10 cellular contexts compared by ENCODE assay signal in the genomic region with DNA sequence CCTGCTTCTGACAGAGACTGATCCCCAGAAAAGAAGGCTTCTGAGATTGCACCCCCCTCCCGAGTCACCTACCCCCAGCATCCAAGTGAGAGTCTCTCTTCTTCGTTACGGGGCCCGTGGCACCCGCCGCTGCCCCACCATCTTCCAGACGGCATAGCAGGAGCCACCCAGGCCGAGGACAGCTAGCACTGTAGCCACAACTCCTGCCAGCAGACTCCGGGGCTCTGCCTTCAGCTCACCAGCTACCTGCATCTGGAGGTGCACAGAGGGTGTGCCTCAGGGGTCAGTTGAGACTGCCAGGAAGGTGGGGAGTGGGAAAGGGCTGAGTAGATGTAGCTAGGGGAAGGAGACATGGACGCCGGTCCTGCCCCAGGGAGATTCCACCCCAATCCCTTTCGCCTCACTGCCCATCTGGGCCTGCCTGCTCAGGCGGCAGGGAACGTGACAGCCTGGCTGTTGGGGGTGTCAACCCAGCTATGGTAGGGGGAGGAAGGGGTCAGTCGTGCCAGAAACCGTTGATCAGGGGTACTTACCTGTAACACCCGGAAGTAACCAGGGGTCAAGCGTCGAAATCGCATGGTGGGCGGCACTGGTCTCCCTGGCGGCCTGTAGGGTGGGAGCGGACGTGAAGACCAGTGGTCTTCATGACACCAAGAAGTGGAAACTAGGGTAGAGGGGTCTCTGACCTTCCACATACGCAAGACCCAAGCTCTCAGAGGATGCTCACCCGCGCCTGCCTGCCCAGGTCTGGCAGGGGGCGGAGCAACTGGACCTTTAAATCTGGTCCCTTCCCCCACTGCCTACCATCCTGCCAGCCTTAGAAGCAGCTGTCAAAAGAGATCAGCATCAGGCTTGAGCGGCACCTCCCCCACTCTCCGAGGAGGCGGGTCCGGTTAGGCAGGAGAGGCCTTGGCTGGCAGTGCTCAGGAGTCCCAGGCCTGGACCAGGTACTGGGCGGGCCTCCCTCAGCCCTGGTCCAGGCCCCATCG. TPM values are rescaled to one million over a fixed set of nuclear protein-coding genes. Genes with fewer than 3 reads are reported as not detected.
DNase-seq lines count a peak whose midpoint lies in the region; ATAC-seq and TF ChIP-seq lines count a peak whose summit lies in the region.
"Had no signal": no experiment of that assay in that cellular context is flagged by ENCODE, and none has a peak within 500 bp of the region (broad histone marks: within the 10 kb centered on the region; RNA-seq: fewer than 3 reads in every experiment).

A gene (minus strand): TSS at position 749 of the 989 bp plus-strand sequence. CDS start 171 bp downstream, at position 578.

- H3K9me3 Mint-ChIP-seq in CD4-positive, alpha-beta T cell, result no peaks in the 10 kb centered on the region
- H3K9me3 Mint-ChIP-seq in chondrocyte (ENCODE audit: low read depth), result no peaks in the 10 kb centered on the region
- no peaks in the 10 kb centered on the region for H3K9me3 Mint-ChIP-seq in nephron progenitor cell

- ATAC-seq in CD4-positive, alpha-beta T cell (ENCODE audit: poor library complexity), result no peak

- CTCF ChIA-PET in CD4-positive, alpha-beta T cell (lab: Charles Lee), result interaction anchor here (0.8 to 3.2 kb wide), 3 partner anchors 63 to 66 kb away, joined by 4 to 50 read pairs (median 13); a partner anchor contains a TSS

- H3K27me3 ChIP-seq in CD4-positive, alpha-beta T cell (ENCODE audit: control insufficient read depth, insufficient read depth, low read length), result no peaks in the 10 kb centered on the region
- no peaks in the 10 kb centered on the region for H3K27me3 ChIP-seq in Karpas-422 (ENCODE audit: low read length)

- peaks cover 15% of the 10 kb centered on the region for H3K4me1 ChIP-seq in Karpas-422 (ENCODE audit: low read length)

- peaks cover 18% of the 10 kb centered on the region for H3K79me2 ChIP-seq in Karpas-422 (ENCODE audit: low read length)

- H3K4me1 Mint-ChIP-seq in CD4-positive, alpha-beta T cell (ENCODE audit: low read depth), result peaks cover 12% of the 10 kb centered on the region
- H3K4me1 Mint-ChIP-seq in chondrocyte (ENCODE audit: low read depth), result peaks cover 11% of the 10 kb centered on the region
- peaks cover 42% of the 10 kb centered on the region for H3K4me1 Mint-ChIP-seq in nephron progenitor cell

- no peaks in the 10 kb centered on the region; the same call in 1 of the 2 replicates for H4K20me1 ChIP-seq in Karpas-422 (ENCODE audit: insufficient read depth, low read depth, low read length)

- H3K4me3 Mint-ChIP-seq in CD4-positive, alpha-beta T cell, result peak within 1 kb of the TSS; percentile 90
- H3K4me3 Mint-ChIP-seq in chondrocyte (ENCODE audit: unreplicated experiment), result peak within 1 kb of the TSS; percentile 88
- H3K4me3 Mint-ChIP-seq in nephron progenitor cell, result peak within 1 kb of the TSS; percentile 89

- peak within 1 kb of the TSS; percentile 61 for H3K27ac Mint-ChIP-seq in CD4-positive, alpha-beta T cell
- H3K27ac Mint-ChIP-seq in chondrocyte (ENCODE audit: unreplicated experiment), result no peak within 1 kb of the TSS
- no peak within 1 kb of the TSS for H3K27ac Mint-ChIP-seq in nephron progenitor cell

- no peaks in the 10 kb centered on the region for H3K27me3 Mint-ChIP-seq in CD4-positive, alpha-beta T cell
- H3K27me3 Mint-ChIP-seq in chondrocyte (ENCODE audit: low read depth), result no peaks in the 10 kb centered on the region
- peaks cover 10% of the 10 kb centered on the region for H3K27me3 Mint-ChIP-seq in nephron progenitor cell (ENCODE audit: low read depth, poor library complexity)

- intact Hi-C loops in CD4-positive, alpha-beta T cell (cut with DNase I, micrococcal nuclease), result no loop called here

- POLR2A ChIA-PET in CD4-positive, alpha-beta T cell (lab: Charles Lee), result interaction anchor here (1.2 to 1.8 kb wide), 2 partner anchors 63 to 67 kb away, joined by 4 to 7 read pairs; a partner anchor contains a TSS

- H3K4me2 ChIP-seq in Karpas-422 (ENCODE audit: low read depth, low read length, poor library complexity, severe bottlenecking), result peak within 1 kb of the TSS; percentile 91

- no peak for DNase-seq in CD4-positive, alpha-beta T cell
- DNase-seq in Karpas-422, result no peak
- no peak for DNase-seq in chondrocyte (ENCODE audit: low spot score)
- DNase-seq in nephron progenitor cell, result no peak
- DNase-seq in NCI-H748 treated with DMSO at 0.1 percent for 48 hours (lab: John Stamatoyannopoulos, UW), result no peak
- no peak for DNase-seq in NCI-H1694 (lab: John Stamatoyannopoulos, UW)
- no peak for DNase-seq in GM13977 (ENCODE audit: low spot score)
- DNase-seq in AG08396 (ENCODE audit: low spot score), result no peak
- DNase-seq: NCI-H1417 treated with DMSO at 0.1 percent for 48 hours had no signal

- peak within 1 kb of the TSS; percentile 99 for H3K4me3 ChIP-seq in Karpas-422 (ENCODE audit: low read length)

- H3K27ac ChIP-seq in CD4-positive, alpha-beta T cell (ENCODE audit: low read depth, low read length), result no peak within 1 kb of the TSS
- peak within 1 kb of the TSS; percentile 46 for H3K27ac ChIP-seq in Karpas-422 (ENCODE audit: low read length)
- H3K27ac ChIP-seq: neutrophil had no signal

- in situ Hi-C loops in GM13977 (cut with MboI; ENCODE audit: low pct_unique_long_range_greater_than_20kb, low sequenced_read_pairs, unreplicated experiment), result no loop called here

- no peak within 1 kb of the TSS for H2AFZ ChIP-seq in Karpas-422 (ENCODE audit: low read length)

- TF ChIP-seq CTCF in CD4-positive, alpha-beta T cell (IDR thresholded peaks at IDR 0.05), result no peak
- no peak for TF ChIP-seq CTCF in chondrocyte (IDR thresholded peaks at IDR 0.05)
- TF ChIP-seq CTCF in nephron progenitor cell (IDR thresholded peaks at IDR 0.05), result no peak
- TF ChIP-seq CTCF in GM13977 (IDR thresholded peaks at IDR 0.05; ENCODE audit: extremely low read depth, insufficient read depth, missing control alignments), result no peak

- H3K9ac ChIP-seq in Karpas-422 (ENCODE audit: low read length), result peak within 1 kb of the TSS; percentile 97

- H3K9me2 ChIP-seq in Karpas-422 (replicated peaks; ENCODE audit: insufficient read depth, low read length), result no peaks in the 10 kb centered on the region

- no peaks in the 10 kb centered on the region for H3K9me3 ChIP-seq in CD4-positive, alpha-beta T cell (ENCODE audit: control insufficient read depth, low read length)
- no peaks in the 10 kb centered on the region for H3K9me3 ChIP-seq in Karpas-422 (ENCODE audit: low read length)
- H3K9me3 ChIP-seq: neutrophil had no signal

- no peaks in the 10 kb centered on the region for H3K36me3 Mint-ChIP-seq in CD4-positive, alpha-beta T cell (ENCODE audit: low read depth)
- H3K36me3 Mint-ChIP-seq in chondrocyte (ENCODE audit: low read depth), result no peaks in the 10 kb centered on the region
- no peaks in the 10 kb centered on the region for H3K36me3 Mint-ChIP-seq in nephron progenitor cell (ENCODE audit: low read depth)

- 0 out of 2 replicates have a peak, but pooled peaks cover 9% of the 10 kb centered on the region for H3K36me3 ChIP-seq in Karpas-422 (ENCODE audit: insufficient read depth, low read length)
- H3K36me3 ChIP-seq: neutrophil had no signal

RNA-seq across cellular contexts. Expression of the gene that starts here (rescaled TPM):
- total RNA-seq in CD4-positive, alpha-beta T cell, result not detected
- total RNA-seq in Karpas-422 (2014; rRNA removed; shearing (Covaris generic); ENCODE audit: low replicate concordance), result 0.18 TPM in 1 of 2 replicates, not detected in the other
- not detected in 3 replicates for total RNA-seq in chondrocyte
